In genomic region chr9:114505187-114506081, GRCh38 we compare ENCODE assay signal across 8 cellular contexts. TPM values are rescaled to one million over a fixed set of nuclear protein-coding genes. Genes with fewer than 3 reads are reported as not detected.
A peak's percentile ranks its signal among the peaks of the same experiment; 100 is the strongest.
DNase-seq lines count a peak whose midpoint lies in the region; ATAC-seq and TF ChIP-seq lines count a peak whose summit lies in the region.

Gene WHRN (minus strand): TSS chr9:114505473. CDS start chr9:114504801, 672 bp downstream.

- H3K9me3 Mint-ChIP-seq in T-helper 1 cell treated with Interleukin-12 subunit alpha and Interleukin-12 subunit beta and Interleukin-4 antibody, amounts not matched to agents 30 μg/mL and 1 μg/mL, for 36 hours: no peaks in the 10 kb centered on the region

- H3K27me3 ChIP-seq in thyroid gland: no peaks in the 10 kb centered on the region

- peaks cover 75% of the 10 kb centered on the region for H3K27me3 Mint-ChIP-seq in T-helper 1 cell treated with Interleukin-12 subunit alpha and Interleukin-12 subunit beta and Interleukin-4 antibody, amounts not matched to agents 30 μg/mL and 1 μg/mL, for 36 hours (ENCODE audit: low read depth)

- no peaks in the 10 kb centered on the region for H3K36me3 ChIP-seq in thyroid gland

- H3K27ac ChIP-seq in thyroid gland: peak within 1 kb of the TSS; percentile 48 to 74 (median 64)

- H3K4me1 Mint-ChIP-seq in T-helper 1 cell treated with Interleukin-12 subunit alpha and Interleukin-12 subunit beta and Interleukin-4 antibody, amounts not matched to agents 30 μg/mL and 1 μg/mL, for 36 hours (ENCODE audit: low read depth): peaks cover 13% of the 10 kb centered on the region

- peak within 1 kb of the TSS; percentile 78 for H3K27ac Mint-ChIP-seq in T-helper 1 cell treated with Interleukin-12 subunit alpha and Interleukin-12 subunit beta and Interleukin-4 antibody, amounts not matched to agents 30 μg/mL and 1 μg/mL, for 36 hours

- peak; percentile 83 for ATAC-seq in HG02571 (IDR thresholded peaks at IDR 0.05; ENCODE audit: unreplicated experiment)
- ATAC-seq in left cardiac atrium: peak; percentile 93 to 96

- H3K4me1 ChIP-seq in thyroid gland: peaks cover 25 to 27% of the 10 kb centered on the region in 2 donors

- no peaks in the 10 kb centered on the region for H3K36me3 Mint-ChIP-seq in T-helper 1 cell treated with Interleukin-12 subunit alpha and Interleukin-12 subunit beta and Interleukin-4 antibody, amounts not matched to agents 30 μg/mL and 1 μg/mL, for 36 hours (ENCODE audit: low read depth)

- intact Hi-C loops in left cardiac atrium (cut with DNase I) (no loop called here), thyroid gland (cut with DNase I) (loop anchor here (10.0 kb wide), 1 partner anchor 101 kb away; no protein-coding TSS in a partner anchor)

- peak in 1 of 2 donors; percentile 79 for TF ChIP-seq POLR2A in thyroid gland (IDR thresholded peaks at IDR 0.05)

- peak within 1 kb of the TSS; percentile 34 to 80 (median 77) for H3K4me3 ChIP-seq in thyroid gland (replicated peaks in 1 of 3)

- H3K9me3 ChIP-seq in thyroid gland: no peaks in the 10 kb centered on the region

- TF ChIP-seq CTCF in thyroid gland (IDR thresholded peaks at IDR 0.05): no peak

- 1 to 2% methylated on average over 26 to 37 of the region's 75 CpGs for WGBS in thyroid gland, 2 donors

- peak within 1 kb of the TSS; percentile 80 for H3K4me3 Mint-ChIP-seq in T-helper 1 cell treated with Interleukin-12 subunit alpha and Interleukin-12 subunit beta and Interleukin-4 antibody, amounts not matched to agents 30 μg/mL and 1 μg/mL, for 36 hours

- DNase-seq in EL: peak; percentile 90
- peak; percentile 76 for DNase-seq in NCI-H1417 treated with DMSO at 0.1 percent for 48 hours (lab: John Stamatoyannopoulos, UW)
- peak; percentile 70 for DNase-seq in amniotic epithelial cell (ENCODE audit: low read depth)
- DNase-seq in left cardiac atrium: peak; percentile 95
- peak; percentile 88 for DNase-seq in pons (ENCODE audit: low spot score)
- peak; percentile 94 to 95 for DNase-seq in thyroid gland

RNA-seq across cellular contexts. Expression of gene WHRN, which starts in this region (rescaled TPM):
- 1 to 10 TPM; 7.0 to 7.8 TPM for total RNA-seq in left cardiac atrium
- 10 to 100 TPM in 2 of 4 donors, 1 to 10 TPM in 2; 7.4 to 13.0 (median 10.9) TPM for total RNA-seq in thyroid gland

Comparison
In these comparisons a context has a peak if more than half of its experiments do, and no peak if none do; other contexts are left out.
1. Peak in every context shown above with its lines: DNase-seq, ATAC-seq, H3K4me3 ChIP-seq and H3K27ac ChIP-seq.